In genomic region chr18:10072659-10073309, GRCh38 we compare ENCODE assay signal across 19 cellular contexts.
A peak's percentile ranks its signal among the peaks of the same experiment; 100 is the strongest.
DNase-seq lines count a peak whose midpoint lies in the region; TF ChIP-seq lines count a peak whose summit lies in the region.
"Had no signal": no experiment of that assay in that cellular context is flagged by ENCODE, and none has a peak within 500 bp of the region (broad histone marks: within the 10 kb centered on the region; RNA-seq: fewer than 3 reads in every experiment).

No MANE protein-coding gene starts in this region.

- H3K27ac ChIP-seq in mammary epithelial cell (ENCODE audit: insufficient read depth, low read depth, low read length) = no peak overlapping the region
- no peak overlapping the region for H3K27ac ChIP-seq in SK-N-SH (ENCODE audit: low read depth in 2 of 2, low read length in 1 of 2)
- H3K27ac ChIP-seq: epithelial cell of prostate, right atrium auricular region, SJSA1, VCaP had no signal

- dilution Hi-C loops in mammary epithelial cell (cut with HindIII; ENCODE audit: low sequenced_read_pairs) = no loop called here

- H3K9me3 ChIP-seq in mammary epithelial cell (replicated peaks; ENCODE audit: insufficient read depth, low read length) = no peaks in the 10 kb centered on the region
- H3K9me3 ChIP-seq in SK-N-SH = no peaks in the 10 kb centered on the region
- H3K9me3 ChIP-seq: right atrium auricular region, SJSA1 had no signal

- TF ChIP-seq RAD21 in SK-N-SH (IDR thresholded peaks at IDR 0.05; ENCODE audit: low read length) = no peak

- intact Hi-C loops in mammary epithelial cell (cut with micrococcal nuclease) = no loop called here

- H3K27me3 ChIP-seq in mammary epithelial cell (ENCODE audit: insufficient read depth, low read length) (no peaks in the 10 kb centered on the region), SK-N-SH (ENCODE audit: insufficient read depth) (no peaks in the 10 kb centered on the region; the same call in 1 of the 2 replicates)
- H3K27me3 ChIP-seq: right atrium auricular region, SJSA1 had no signal

- WGBS in mammary epithelial cell (ENCODE audit: low coverage, missing lambda C conversion rate) = 79% methylated on average over 5 of the region's 6 CpGs
- 51% methylated on average over 6 of the region's 6 CpGs for WGBS in SK-N-SH (ENCODE audit: low lambda C conversion rate)

- H2AFZ ChIP-seq in mammary epithelial cell (ENCODE audit: low read depth, low read length) (no peak overlapping the region), SK-N-SH (ENCODE audit: low read depth) (no peak overlapping the region)

- H4K20me1 ChIP-seq in mammary epithelial cell (ENCODE audit: insufficient read depth, low read length) (no peaks in the 10 kb centered on the region), SK-N-SH (ENCODE audit: insufficient read depth) (no peaks in the 10 kb centered on the region)

- DNase-seq in GM03348 (ENCODE audit: low spot score) (peak; percentile 76), NOMO-1 treated with dmso at 0.1 percent for 144 hours (lab: John Stamatoyannopoulos, UW; ENCODE audit: unreplicated experiment) (peak; percentile 69), mammary epithelial cell (peak; percentile 68), renal cortical epithelial cell (ENCODE audit: low read depth) (peak; percentile 84), mesenteric fat pad (ENCODE audit: low spot score) (no peak), SK-N-SH (no peak), HuH-7 (ENCODE audit: low spot score) (no peak), NCI-H524 treated with DMSO at 0.1 percent for 48 hours (lab: John Stamatoyannopoulos, UW) (no peak)
- DNase-seq: activated gamma-delta T cell treated with Interleukin-2 at 50 U/mL for 16 hours; CD8-positive, alpha-beta memory T cell; GDM1; KBM-7; NCI-H187; NCI-H69; nephron progenitor cell had no signal

- H3K4me3 ChIP-seq in mammary epithelial cell (replicated peaks in 1 of 3; ENCODE audit: insufficient read depth in 1 of 3, low read depth in 2 of 3, low read length in 3 of 3) (no peak overlapping the region), SK-N-SH (ENCODE audit: low read depth in 2 of 2, low read length in 1 of 2) (no peak overlapping the region)
- H3K4me3 ChIP-seq: right atrium auricular region, SJSA1 had no signal

- CTCF ChIA-PET in mammary epithelial cell (lab: Charles Lee; ENCODE audit: low non-redundant PET) (no interaction called here), SK-N-SH (lab: Yijun Ruan, JAX) (no interaction called here)

- no peak for TF ChIP-seq CTCF in mammary epithelial cell (conservative IDR thresholded peaks at IDR 0.05 in 1 of 2, IDR thresholded peaks at IDR 0.05 in 1 of 2; ENCODE audit: extremely low read depth in 1 of 2, insufficient read depth in 1 of 2, low read depth in 1 of 2, low read length in 2 of 2)
- no peak for TF ChIP-seq CTCF in SK-N-SH (IDR thresholded peaks at IDR 0.05)

- TF ChIP-seq EP300 in SK-N-SH (IDR thresholded peaks at IDR 0.05; ENCODE audit: borderline replicate concordance in 1 of 2, low read depth in 1 of 2, low read length in 1 of 2) = no peak

- in situ Hi-C loops in mammary epithelial cell (cut with MboI; ENCODE audit: low sequenced_read_pairs in 2 of 2) = loop anchor here in 1 of 2 donors (10.0 kb wide), 1 partner anchor 52 kb away; no protein-coding TSS in a partner anchor

- no peaks in the 10 kb centered on the region for H3K9me2 ChIP-seq in SK-N-SH

- no peaks in the 10 kb centered on the region for H3F3A ChIP-seq in SK-N-SH (replicated peaks; ENCODE audit: insufficient read depth)

- POLR2A ChIA-PET in SK-N-SH (lab: Yijun Ruan, JAX) = no interaction called here

- no peaks in the 10 kb centered on the region for H3K4me1 ChIP-seq in mammary epithelial cell (ENCODE audit: insufficient read depth, low read length)
- H3K4me1 ChIP-seq in SK-N-SH (ENCODE audit: control insufficient read depth in 1 of 2, insufficient read depth in 2 of 2, low read depth in 1 of 2, low read length in 1 of 2) = no peaks in the 10 kb centered on the region
- H3K4me1 ChIP-seq: SJSA1 had no signal

- no peak overlapping the region for H3K9ac ChIP-seq in mammary epithelial cell (ENCODE audit: insufficient read depth, low read length)
- no peak overlapping the region for H3K9ac ChIP-seq in SK-N-SH

- H3K79me2 ChIP-seq in mammary epithelial cell (ENCODE audit: insufficient read depth, low read length) = no peaks in the 10 kb centered on the region
- no peaks in the 10 kb centered on the region for H3K79me2 ChIP-seq in SK-N-SH (ENCODE audit: insufficient read depth)

- BruUV-seq in mammary epithelial cell (replicated peaks; lab: Mats Ljungman, UMichigan) = no TSS peak

- H3K36me3 ChIP-seq in mammary epithelial cell (ENCODE audit: insufficient read depth, low read length) = no peaks in the 10 kb centered on the region
- no peaks in the 10 kb centered on the region for H3K36me3 ChIP-seq in SK-N-SH (replicated peaks in 1 of 2; ENCODE audit: control insufficient read depth in 1 of 2, insufficient read depth in 2 of 2, low read length in 1 of 2)
- H3K36me3 ChIP-seq: right atrium auricular region, SJSA1 had no signal

- H3K4me2 ChIP-seq in mammary epithelial cell (ENCODE audit: insufficient read depth, low read depth, low read length) = no peak overlapping the region
- H3K4me2 ChIP-seq in SK-N-SH = no peak overlapping the region

TF ChIP-seq in SK-N-SH, 30 proteins besides CTCF, POLR2A, EP300 and RAD21:
- TF ChIP-seq FOXM1 (IDR thresholded peaks at IDR 0.05; ENCODE audit: low read depth) (no peak), JUND (IDR thresholded peaks at IDR 0.05) (no peak), FOXJ3 (CRISPR knock-in tag; IDR thresholded peaks at IDR 0.05) (no peak), MXI1 (IDR thresholded peaks at IDR 0.05; ENCODE audit: low read depth, low read length) (no peak), SIN3A (IDR thresholded peaks at IDR 0.05; ENCODE audit: borderline replicate concordance, low read depth, low read length) (no peak), NRF1 (IDR thresholded peaks at IDR 0.05; ENCODE audit: low read depth, low read length) (no peak), GATA2 (CRISPR knock-in tag; IDR thresholded peaks at IDR 0.05) (no peak), USF2 (IDR thresholded peaks at IDR 0.05; ENCODE audit: borderline replicate concordance, low read depth, low read length) (no peak), CHD2 (IDR thresholded peaks at IDR 0.05; ENCODE audit: low read length, partially characterized antibody) (no peak), ZBTB33 (IDR thresholded peaks at IDR 0.05; ENCODE audit: borderline replicate concordance, low read depth) (no peak), RFX5 (IDR thresholded peaks at IDR 0.05; ENCODE audit: low read length) (no peak), EZH2phosphoT487 (IDR thresholded peaks at IDR 0.05; ENCODE audit: borderline replicate concordance, low read depth) (no peak)
- TF ChIP-seq, protein P1, sequence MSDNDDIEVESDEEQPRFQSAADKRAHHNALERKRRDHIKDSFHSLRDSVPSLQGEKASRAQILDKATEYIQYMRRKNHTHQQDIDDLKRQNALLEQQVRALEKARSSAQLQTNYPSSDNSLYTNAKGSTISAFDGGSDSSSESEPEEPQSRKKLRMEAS (IDR thresholded peaks at IDR 0.05; ENCODE audit: low read depth) = no peak

Comparison
In these comparisons a context has a peak if more than half of its experiments do, and no peak if none do; other contexts are left out.
1. DNase-seq: peak in GM03348 (single experiment), NOMO-1 treated with dmso at 0.1 percent for 144 hours (single experiment), mammary epithelial cell (single experiment) and renal cortical epithelial cell (single experiment); none in mesenteric fat pad (single experiment), SK-N-SH (single experiment), HuH-7 (single experiment) and NCI-H524 treated with DMSO at 0.1 percent for 48 hours (single experiment).